Comparison of ENCODE assay signal across 11 cellular contexts in the genomic region with DNA sequence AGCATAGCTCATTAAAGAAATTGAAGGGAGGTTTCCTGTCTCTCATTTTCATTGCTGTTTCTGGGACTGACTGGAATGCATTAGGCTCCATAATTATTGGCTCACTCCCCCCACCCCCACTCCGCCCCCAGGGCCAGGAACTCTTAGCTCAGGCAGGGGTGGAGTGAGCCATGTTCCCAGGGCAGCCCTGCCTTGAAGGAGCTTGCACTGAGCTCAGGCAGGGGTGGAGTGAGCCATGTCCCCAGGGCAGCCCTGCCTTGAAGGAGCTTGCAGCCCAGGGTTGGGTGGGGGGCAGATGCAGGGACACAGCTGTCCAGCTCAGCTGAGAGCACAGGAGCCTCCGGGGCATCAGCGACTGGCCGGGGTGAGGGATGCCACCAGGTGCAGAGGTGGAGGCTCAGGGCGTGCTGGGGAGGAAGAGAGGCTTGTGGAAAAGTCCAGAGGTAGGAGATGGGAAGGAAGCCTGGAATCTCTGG. TPM values are rescaled to one million over a fixed set of nuclear protein-coding genes. Genes with fewer than 3 reads are reported as not detected.
DNase-seq lines count a peak whose midpoint lies in the region; ATAC-seq and TF ChIP-seq lines count a peak whose summit lies in the region.
"Had no signal": no experiment of that assay in that cellular context is flagged by ENCODE, and none has a peak within 500 bp of the region (broad histone marks: within the 10 kb centered on the region; RNA-seq: fewer than 3 reads in every experiment).

No MANE protein-coding gene starts in this region.

- no peak for ATAC-seq in GM21381 (IDR thresholded peaks at IDR 0.05; ENCODE audit: unreplicated experiment)

- H3K4me1 ChIP-seq in A673 (ENCODE audit: insufficient read depth, low read length, poor library complexity, severe bottlenecking) (peaks cover 6% of the 10 kb centered on the region), mesodermal cell (ENCODE audit: control insufficient read depth, insufficient read depth, low read length, poor library complexity, severe bottlenecking) (peaks cover 23% of the 10 kb centered on the region)

- no peaks in the 10 kb centered on the region for H3K27me3 ChIP-seq in A673 (replicated peaks; ENCODE audit: insufficient read depth, low read depth, low read length, poor library complexity)

- no peak overlapping the region for H3K4me3 ChIP-seq in A673 (ENCODE audit: low read depth, low read length, poor library complexity, severe bottlenecking)
- H3K4me3 ChIP-seq in mesodermal cell (ENCODE audit: extremely low read depth, insufficient read depth, low read length, poor library complexity, severe bottlenecking) = no peak overlapping the region

- CTCF ChIA-PET in A673 (lab: Charles Lee) = no interaction called here

- no peak for TF ChIP-seq CTCF in A673 (conservative IDR thresholded peaks at IDR 0.05; ENCODE audit: low read depth, low read length)

- H3K27ac ChIP-seq in A673 (ENCODE audit: low read depth, low read length, poor library complexity, severe bottlenecking) (no peak overlapping the region), mesodermal cell (ENCODE audit: low read depth, low read length, severe bottlenecking) (peak overlapping the region; percentile 23)

- DNase-seq in A673 (ENCODE audit: low spot score) = peak; percentile 75
- peak; percentile 55 for DNase-seq in M059J (ENCODE audit: low read depth)
- peak; percentile 62 for DNase-seq in fibroblast of gingiva (ENCODE audit: low read depth)
- no peak for DNase-seq in SIG-M5 (lab: John Stamatoyannopoulos, UW)
- DNase-seq in NK-92 treated with Interleukin-12 subunit alpha and Interleukin-12 subunit beta, amount 100 ng/mL, for 24 hours (lab: John Stamatoyannopoulos, UW) = no peak
- no peak for DNase-seq in HK-2 (ENCODE audit: unreplicated experiment)
- DNase-seq: HCEC 1CT; NCI-H446; stimulated activated CD4-positive, alpha-beta T cell treated with anti-CD3 and anti-CD28 coated beads, Interleukin-1b, Interleukin-23, amount 100 ng/mL, for 48 hours had no signal

- no TSS peak for BruUV-seq in A673 (replicated peaks; lab: Mats Ljungman, UMichigan)

- POLR2A ChIA-PET in A673 (lab: Charles Lee; ENCODE audit: low non-redundant PET) = no interaction called here

- intact Hi-C loops in A673 (cut with micrococcal nuclease; ENCODE audit: unreplicated experiment) = no loop called here

- H3K9me3 ChIP-seq in A673 (ENCODE audit: low read depth, low read length, poor library complexity, severe bottlenecking) = no peaks in the 10 kb centered on the region
- H3K9me3 ChIP-seq in mesodermal cell (ENCODE audit: control insufficient read depth, low read length) = peaks cover 8% of the 10 kb centered on the region

- 96 to 98% methylated on average over 4 to 5 of the region's 5 CpGs for WGBS in mesodermal cell (ENCODE audit: insufficient coverage in 2 of 2), 2 experiments

- no peaks in the 10 kb centered on the region for H3K36me3 ChIP-seq in A673 (ENCODE audit: insufficient read depth, low read length, poor library complexity, severe bottlenecking)
- peaks cover 68% of the 10 kb centered on the region for H3K36me3 ChIP-seq in mesodermal cell (ENCODE audit: control insufficient read depth, insufficient read depth, low read length)

RNA-seq across cellular contexts. Expression of a gene that starts 39.1 kb away (rescaled TPM):
- 141 and 153 TPM in 2 replicates for total RNA-seq in A673 (2021)
- 83.5 and 116 TPM in 2 replicates for total RNA-seq in M059J (2014; rRNA removed; shearing (Covaris generic))
- 55.1 TPM for polyA plus RNA-seq in mesodermal cell (2013, experiment 1 of 2)
- 52.5 TPM for polyA plus RNA-seq in mesodermal cell (2013, experiment 2 of 2)

RNA-seq across cellular contexts. Expression of a gene that starts 55.0 kb away (rescaled TPM):
- total RNA-seq in A673 (2021) = 38.6 and 44.8 TPM in 2 replicates
- total RNA-seq in M059J (2014; rRNA removed; shearing (Covaris generic)) = 4.0 and 10.9 TPM in 2 replicates
- 11.8 TPM for polyA plus RNA-seq in mesodermal cell (2013, experiment 1 of 2)
- 12.2 TPM for polyA plus RNA-seq in mesodermal cell (2013, experiment 2 of 2)

Comparison
In these comparisons a context has a peak if more than half of its experiments do, and no peak if none do; other contexts are left out.
1. DNase-seq: peak in A673 (single experiment), M059J (single experiment) and fibroblast of gingiva (single experiment); none in SIG-M5 (single experiment), NK-92 treated with Interleukin-12 subunit alpha and Interleukin-12 subunit beta, amount 100 ng/mL, for 24 hours (single experiment) and HK-2 (single experiment).